26 cellular contexts compared by ENCODE assay signal in genomic region chr16:71242601-71243000, GRCh38. TPM values are rescaled to one million over a fixed set of nuclear protein-coding genes. Genes with fewer than 3 reads are reported as not detected.
DNase-seq lines count a peak whose midpoint lies in the region; FAIRE-seq and TF ChIP-seq lines count a peak whose summit lies in the region.
"Had no signal": no experiment of that assay in that cellular context is flagged by ENCODE, and none has a peak within 500 bp of the region (broad histone marks: within the 10 kb centered on the region; RNA-seq: fewer than 3 reads in every experiment).

No MANE protein-coding gene starts in this region.

- H3K27me3 ChIP-seq in BLaER1 treated with 17β-estradiol and CSF1 and Interleukin-3, amounts not matched to agents 10 nM and 100 nM: no peaks in the 10 kb centered on the region
- H3K27me3 ChIP-seq in hepatocyte (no peaks in the 10 kb centered on the region), small intestine (ENCODE audit: control insufficient read depth in 2 of 2, insufficient read depth in 2 of 2, low read length in 2 of 2) (no peaks in the 10 kb centered on the region), mesenchymal stem cell (ENCODE audit: control insufficient read depth in 1 of 2, insufficient read depth in 1 of 2, low read length in 2 of 2) (no peaks in the 10 kb centered on the region)

- no peak for FAIRE-seq in small intestine (lab: Jason Lieb, UNC)
- FAIRE-seq: A204.1, D721Med, G401.6, GM12891, GM19239 had no signal

- H3K23ac ChIP-seq in mesenchymal stem cell (ENCODE audit: low read length in 2 of 2): no peak overlapping the region

- no peaks in the 10 kb centered on the region for H4K20me1 ChIP-seq in BLaER1 treated with 17β-estradiol and CSF1 and Interleukin-3, amounts not matched to agents 10 nM and 100 nM
- no peaks in the 10 kb centered on the region for H4K20me1 ChIP-seq in hepatocyte (ENCODE audit: insufficient read depth, poor library complexity, severe bottlenecking)

- H3K9ac ChIP-seq in BLaER1 treated with 17β-estradiol and CSF1 and Interleukin-3, amounts not matched to agents 10 nM and 100 nM: no peak overlapping the region
- no peak overlapping the region for H3K9ac ChIP-seq in mesenchymal stem cell (ENCODE audit: low read length)

- H3K79me2 ChIP-seq in hepatocyte: no peaks in the 10 kb centered on the region

- no peak overlapping the region for H3K18ac ChIP-seq in mesenchymal stem cell (ENCODE audit: low read depth in 1 of 2, low read length in 2 of 2)

- no peaks in the 10 kb centered on the region for H3K9me2 ChIP-seq in hepatocyte (replicated peaks; ENCODE audit: insufficient read depth)

- H2AK5ac ChIP-seq in mesenchymal stem cell (ENCODE audit: low read length, severe bottlenecking): no peak overlapping the region

- H3K14ac ChIP-seq in mesenchymal stem cell (ENCODE audit: low read length in 2 of 2): no peak overlapping the region

- no peak overlapping the region for H2BK12ac ChIP-seq in mesenchymal stem cell (ENCODE audit: low read length in 2 of 2)

- no peak overlapping the region for H2AFZ ChIP-seq in hepatocyte
- H2AFZ ChIP-seq in mesenchymal stem cell (ENCODE audit: low read depth, low read length): no peak overlapping the region

- no peaks in the 10 kb centered on the region for H3K79me1 ChIP-seq in mesenchymal stem cell (replicated peaks; ENCODE audit: low read length, poor library complexity, severe bottlenecking)

- peak overlapping the region; percentile 19 to 55 (median 44) for H3K4me2 ChIP-seq in BLaER1 treated with 17β-estradiol and CSF1 and Interleukin-3, amounts not matched to agents 10 nM and 100 nM
- H3K4me2 ChIP-seq in hepatocyte (peak overlapping the region; percentile 37), mesenchymal stem cell (ENCODE audit: low read length, poor library complexity, severe bottlenecking) (no peak overlapping the region)

- TF ChIP-seq CTCF in hepatocyte (IDR thresholded peaks at IDR 0.05; ENCODE audit: poor library complexity): no peak

- peaks cover 11 to 30% (median 15%) of the 10 kb centered on the region in 10 experiments; a peak in 18 of 20 replicates for H3K4me1 ChIP-seq in BLaER1 treated with 17β-estradiol and CSF1 and Interleukin-3, amounts not matched to agents 10 nM and 100 nM
- H3K4me1 ChIP-seq in hepatocyte (ENCODE audit: insufficient read depth): peaks cover 11% of the 10 kb centered on the region
- H3K4me1 ChIP-seq in small intestine (ENCODE audit: control insufficient read depth in 2 of 2, insufficient read depth in 1 of 2, low read depth in 1 of 2, low read length in 1 of 2): peaks cover 0 to 2% of the 10 kb centered on the region in 2 donors
- H3K4me1 ChIP-seq in mesenchymal stem cell (ENCODE audit: control insufficient read depth, insufficient read depth, low read depth, low read length): no peaks in the 10 kb centered on the region
- H3K4me1 ChIP-seq: BE2C had no signal

- no peak overlapping the region for H2BK15ac ChIP-seq in mesenchymal stem cell (ENCODE audit: low read depth, poor library complexity, severe bottlenecking)

- DNase-seq in LoVo (ENCODE audit: low spot score) (peak; percentile 1), hepatocyte (ENCODE audit: low spot score) (peak; percentile 36), small intestine (peak; percentile 78), mesenchymal stem cell (no peak), NCI-H748 (lab: John Stamatoyannopoulos, UW; ENCODE audit: unreplicated experiment) (no peak), kidney glomerular epithelial cell (lab: John Stamatoyannopoulos, UW) (no peak), NCI-H2029 (lab: John Stamatoyannopoulos, UW) (no peak)
- DNase-seq: 8988T; ACHN; BE2C; C1 segment of cervical spinal cord; Calu3; CD4-positive, alpha-beta memory T cell; CD4-positive, CD25-positive, alpha-beta regulatory T cell; CD8-positive, alpha-beta memory T cell; COR-L47; DMS79 treated with DMSO at 0.1 percent for 48 hours; GF-D8 had no signal

- H3K36me3 ChIP-seq in BLaER1 treated with 17β-estradiol and CSF1 and Interleukin-3, amounts not matched to agents 10 nM and 100 nM: no peaks in the 10 kb centered on the region
- H3K36me3 ChIP-seq in hepatocyte (replicated peaks; ENCODE audit: insufficient read depth, low read depth) (no peaks in the 10 kb centered on the region), small intestine (ENCODE audit: control insufficient read depth in 2 of 2, insufficient read depth in 2 of 2, low read length in 2 of 2) (no peaks in the 10 kb centered on the region), mesenchymal stem cell (ENCODE audit: control insufficient read depth in 1 of 2, insufficient read depth in 2 of 2, low read depth in 1 of 2, low read length in 2 of 2) (no peaks in the 10 kb centered on the region)
- H3K36me3 ChIP-seq: BE2C had no signal

- H2BK120ac ChIP-seq in mesenchymal stem cell (ENCODE audit: low read depth, low read length): no peak overlapping the region

- no peak overlapping the region for H4K8ac ChIP-seq in mesenchymal stem cell (ENCODE audit: low read length)

- H2BK5ac ChIP-seq in mesenchymal stem cell (ENCODE audit: low read depth, low read length, poor library complexity, severe bottlenecking): no peak overlapping the region

- H4K91ac ChIP-seq in mesenchymal stem cell (ENCODE audit: low read length): no peak overlapping the region

- peaks cover 0 to 13% (median 2%) of the 10 kb centered on the region in 11 experiments; a peak in 5 of 22 replicates for H3K9me3 ChIP-seq in BLaER1 treated with 17β-estradiol and CSF1 and Interleukin-3, amounts not matched to agents 10 nM and 100 nM (replicated peaks in 1 of 11)
- H3K9me3 ChIP-seq in hepatocyte (ENCODE audit: low read depth) (no peaks in the 10 kb centered on the region), small intestine (ENCODE audit: control insufficient read depth, low read depth) (no peaks in the 10 kb centered on the region), mesenchymal stem cell (ENCODE audit: control insufficient read depth, low read length) (no peaks in the 10 kb centered on the region)
- H3K9me3 ChIP-seq: BE2C had no signal

- H3K27ac ChIP-seq in BLaER1 treated with 17β-estradiol and CSF1 and Interleukin-3, amounts not matched to agents 10 nM and 100 nM: no peak overlapping the region
- no peak overlapping the region for H3K27ac ChIP-seq in hepatocyte
- no peak overlapping the region for H3K27ac ChIP-seq in small intestine (ENCODE audit: low read depth in 1 of 2, low read length in 1 of 2)
- no peak overlapping the region for H3K27ac ChIP-seq in mesenchymal stem cell (ENCODE audit: low read length, poor library complexity, severe bottlenecking)

- no peak overlapping the region for H3K4ac ChIP-seq in mesenchymal stem cell (ENCODE audit: low read depth in 1 of 2, low read length in 2 of 2)

- whole genome bisulfite sequencing in hepatocyte (ENCODE audit: low lambda C conversion rate, missing lambda C conversion rate): 46% methylated on average over 3 of the region's 3 CpGs
- WGBS in small intestine, 3 donors: 12 to 46% (median 17%) methylated on average over 3 of the region's 3 CpGs
- WGBS in mesenchymal stem cell: 47% methylated on average over 3 of the region's 3 CpGs

- H3K4me3 ChIP-seq in BLaER1 treated with 17β-estradiol and CSF1 and Interleukin-3, amounts not matched to agents 10 nM and 100 nM: no peak overlapping the region
- H3K4me3 ChIP-seq in hepatocyte (no peak overlapping the region), small intestine (ENCODE audit: low read depth in 1 of 2, low read length in 2 of 2) (no peak overlapping the region), mesenchymal stem cell (ENCODE audit: insufficient read depth in 1 of 2, low read depth in 1 of 2, low read length in 2 of 2) (no peak overlapping the region)

RNA-seq across cellular contexts. Expression of gene HYDIN, which starts 12.1 kb away (rescaled TPM):
- total RNA-seq in hepatocyte: 0.52 and 0.67 TPM in 2 replicates
- polyA plus RNA-seq in hepatocyte (0.04 and 1.1 TPM in 2 replicates), small intestine (under 1 TPM in 1 of 3 donors, not detected in 2; 0.12 TPM)
- polyA plus RNA-seq in mesenchymal stem cell (2013, experiment 1 of 2): not detected
- not detected for polyA plus RNA-seq in mesenchymal stem cell (2013, experiment 2 of 2)
- total RNA-seq: A673; CD4-positive, alpha-beta memory T cell; CD4-positive, CD25-positive, alpha-beta regulatory T cell; CD8-positive, alpha-beta memory T cell had no signal
- polyA plus RNA-seq: CD14-positive monocyte; CD4-positive, alpha-beta memory T cell; CD4-positive, CD25-positive, alpha-beta regulatory T cell; CD8-positive, alpha-beta memory T cell had no signal

RNA-seq across cellular contexts. Expression of gene CMTR2, which starts 46.6 kb away (rescaled TPM):
- total RNA-seq in hepatocyte: 40.9 and 43.2 TPM in 2 replicates
- polyA plus RNA-seq in hepatocyte (9.4 and 11.4 TPM in 2 replicates), small intestine (10 to 100 TPM in 2 of 3 donors, 1 to 10 TPM in 1; 8.7 to 13.0 (median 12.2) TPM)
- 11.8 TPM for polyA plus RNA-seq in mesenchymal stem cell (2013, experiment 1 of 2)
- 13.3 TPM for polyA plus RNA-seq in mesenchymal stem cell (2013, experiment 2 of 2)

Comparison
In these comparisons a context has a peak if more than half of its experiments do, and no peak if none do; other contexts are left out.
1. DNase-seq: peak in LoVo (single experiment), hepatocyte (single experiment) and small intestine (single experiment); none in mesenchymal stem cell (single experiment), NCI-H748 (single experiment), kidney glomerular epithelial cell (single experiment) and NCI-H2029 (single experiment).